2 cellular contexts compared by ENCODE assay signal in the genomic region with DNA sequence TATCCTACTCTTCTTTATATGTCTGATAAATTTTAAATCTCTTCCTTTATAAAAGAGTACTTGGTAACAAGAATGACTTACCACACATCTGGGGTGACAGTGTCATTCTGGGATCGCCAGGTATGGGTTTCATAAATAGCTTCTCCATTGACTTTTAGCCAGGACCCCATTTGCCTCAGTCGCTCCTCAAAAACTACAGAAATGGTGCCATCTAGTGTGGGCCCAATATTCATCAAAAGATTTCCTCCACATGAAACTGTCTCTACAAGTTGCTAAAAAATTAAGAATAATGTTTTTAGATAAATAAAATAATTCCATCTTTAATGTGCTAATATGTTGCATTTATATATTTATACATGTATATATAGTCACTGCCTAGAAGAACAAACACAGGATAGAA.
TF ChIP-seq lines count a peak whose summit lies in the region.

No MANE protein-coding gene starts in this region.

TF ChIP-seq in HCT116, 20 proteins besides CTCF, POLR2A, EP300 and RAD21:
- TF ChIP-seq REST (IDR thresholded peaks at IDR 0.05; ENCODE audit: low read depth): no peak
- TF ChIP-seq EGR1 (IDR thresholded peaks at IDR 0.05; ENCODE audit: low read depth): no peak
- TF ChIP-seq JUND (IDR thresholded peaks at IDR 0.05): no peak
- no peak for TF ChIP-seq CEBPB (IDR thresholded peaks at IDR 0.05; ENCODE audit: low read depth)
- no peak for TF ChIP-seq CBX3 (IDR thresholded peaks at IDR 0.05; ENCODE audit: low read depth)
- no peak for TF ChIP-seq EZH2 (IDR thresholded peaks at IDR 0.05)
- no peak for TF ChIP-seq SP1 (IDR thresholded peaks at IDR 0.05; ENCODE audit: low read depth)
- no peak for TF ChIP-seq MAX (IDR thresholded peaks at IDR 0.05)

TF ChIP-seq in neural cell, 6 proteins besides CTCF, POLR2A, EP300 and RAD21 (continued from another document):
- TF ChIP-seq REST (IDR thresholded peaks at IDR 0.05; ENCODE audit: borderline replicate concordance): no peak
- TF ChIP-seq MXI1 (conservative IDR thresholded peaks at IDR 0.05; ENCODE audit: poor library complexity, severe bottlenecking): no peak
- TF ChIP-seq SMC3 (conservative IDR thresholded peaks at IDR 0.05; ENCODE audit: poor library complexity): no peak
- TF ChIP-seq TAF1 (IDR thresholded peaks at IDR 0.05; ENCODE audit: low read depth): no peak
- TF ChIP-seq POLR2AphosphoS5 (IDR thresholded peaks at IDR 0.05): no peak
TF ChIP-seq in neural cell: peak in this region for 0.
